In the genomic region with DNA sequence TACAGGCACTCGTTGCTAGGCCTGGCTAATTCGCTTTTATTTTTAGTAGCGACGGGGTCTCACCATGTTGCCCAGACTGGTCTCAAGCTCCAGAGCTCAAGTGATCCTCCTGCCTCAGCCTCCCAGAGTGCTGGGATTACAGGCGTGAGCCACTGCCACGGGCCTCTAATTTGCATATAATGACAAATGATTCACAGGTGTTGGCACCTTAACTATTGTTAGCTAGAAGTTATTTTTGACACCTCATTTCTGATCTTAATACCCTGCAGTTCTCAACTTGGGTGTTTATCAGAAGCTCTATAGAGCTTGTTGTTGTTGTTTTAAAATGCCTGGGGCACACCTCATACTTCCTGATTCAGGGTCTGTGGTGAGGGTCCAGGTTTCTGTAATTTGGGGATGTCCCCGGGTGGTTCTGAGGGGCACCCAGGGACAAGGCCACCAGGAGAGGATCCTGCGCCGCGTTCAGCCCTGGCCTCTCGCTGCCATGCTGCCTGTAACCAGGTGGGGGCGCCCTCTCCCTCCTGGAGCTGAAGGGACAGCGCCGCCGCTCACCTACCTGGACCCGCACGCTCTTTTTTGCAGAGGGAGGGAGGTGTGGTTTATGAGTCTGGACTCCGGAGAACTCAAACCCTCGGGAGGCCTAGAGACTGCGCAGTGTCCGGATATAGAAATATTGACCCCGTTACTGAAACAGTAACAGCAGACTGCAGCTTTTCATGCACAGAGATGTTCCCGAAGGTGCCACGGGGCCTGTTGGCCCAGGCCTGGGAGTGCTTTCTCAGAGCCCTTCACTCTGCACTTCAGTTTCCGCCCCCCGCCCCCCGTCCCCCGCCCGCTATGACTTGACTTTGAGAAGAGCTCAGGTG, we compare ENCODE assay signal across 8 cellular contexts. TPM values are rescaled to one million over a fixed set of nuclear protein-coding genes. Genes with fewer than 3 reads are reported as not detected.
DNase-seq lines count a peak whose midpoint lies in the region; ATAC-seq and TF ChIP-seq lines count a peak whose summit lies in the region.

No MANE protein-coding gene starts in this region.

- H3K27ac ChIP-seq in cardiac muscle cell (no peak overlapping the region), upper lobe of left lung (no peak overlapping the region)

- no peaks in the 10 kb centered on the region for H3K27me3 ChIP-seq in cardiac muscle cell
- H3K27me3 ChIP-seq in upper lobe of left lung: no peaks in the 10 kb centered on the region

- DNase-seq in DMS53 treated with DMSO at 0.1 percent for 48 hours (lab: John Stamatoyannopoulos, UW; ENCODE audit: unreplicated experiment): peak; percentile 85
- DNase-seq in Kasumi-1 (lab: John Stamatoyannopoulos, UW): peak; percentile 52 to 61
- DNase-seq in cardiac muscle cell (ENCODE audit: low read depth in 1 of 2, low spot score in 1 of 2): peak; percentile 72 to 83
- DNase-seq in posterior cingulate gyrus: peak; percentile 69 to 97 (median 87)
- DNase-seq in upper lobe of left lung: peak; percentile 91 to 93

- TF ChIP-seq CTCF in cardiac muscle cell (IDR thresholded peaks at IDR 0.05; ENCODE audit: low read depth, low read length) (peak; percentile 99), upper lobe of left lung (IDR thresholded peaks at IDR 0.05) (peak; percentile 85 to 94 (median 92))

- H3K36me3 ChIP-seq in cardiac muscle cell: no peaks in the 10 kb centered on the region
- H3K36me3 ChIP-seq in upper lobe of left lung: no peaks in the 10 kb centered on the region

- no peak overlapping the region for H3K27ac Mint-ChIP-seq in activated naive CD8-positive, alpha-beta T cell

- no peak for TF ChIP-seq POLR2A in upper lobe of left lung (IDR thresholded peaks at IDR 0.05)

- H3K36me3 Mint-ChIP-seq in activated naive CD8-positive, alpha-beta T cell: no peaks in the 10 kb centered on the region

- ATAC-seq in GM21786 (IDR thresholded peaks at IDR 0.05; ENCODE audit: unreplicated experiment): peak; percentile 40
- peak; percentile 99 for ATAC-seq in SK-N-SH treated with all-trans-retinoic acid at 6 μM for 48 hours
- ATAC-seq in upper lobe of left lung (ENCODE audit: low FRiP score in 2 of 2): peak; percentile 91 to 93

- intact Hi-C loops in posterior cingulate gyrus (cut with DNase I): loop anchor here (1.0 to 5.0 kb wide), 2 partner anchors 34 to 132 kb away; a partner anchor contains a TSS

- H3K4me1 ChIP-seq in cardiac muscle cell (ENCODE audit: low read depth) (no peaks in the 10 kb centered on the region), upper lobe of left lung (peaks cover 0 to 10% (median 7%) of the 10 kb centered on the region in 4 donors)

- peaks cover 26% of the 10 kb centered on the region for H3K4me1 Mint-ChIP-seq in activated naive CD8-positive, alpha-beta T cell (ENCODE audit: low read depth)

- peak overlapping the region; percentile 72 for H3K4me3 Mint-ChIP-seq in activated naive CD8-positive, alpha-beta T cell

- no peak for TF ChIP-seq EP300 in upper lobe of left lung (IDR thresholded peaks at IDR 0.05)

- 46 to 65% methylated on average over 7 to 11 of the region's 29 CpGs for WGBS in upper lobe of left lung, 2 donors

- H3K9me3 Mint-ChIP-seq in activated naive CD8-positive, alpha-beta T cell (ENCODE audit: low read depth): no peaks in the 10 kb centered on the region

- no peaks in the 10 kb centered on the region for H3K9me3 ChIP-seq in cardiac muscle cell (ENCODE audit: low read depth)
- H3K9me3 ChIP-seq in upper lobe of left lung: no peaks in the 10 kb centered on the region

- H3K4me3 ChIP-seq in cardiac muscle cell (peak overlapping the region; percentile 14), upper lobe of left lung (peak overlapping the region in 2 of 4 donors; percentile 22 to 24)

- no peaks in the 10 kb centered on the region for H3K27me3 Mint-ChIP-seq in activated naive CD8-positive, alpha-beta T cell

TF ChIP-seq in SK-N-SH treated with all-trans-retinoic acid at 6 μM for 48 hours, 23 proteins besides CTCF, POLR2A, EP300 and RAD21 (continues in another document):
- TF ChIP-seq, protein P1, sequence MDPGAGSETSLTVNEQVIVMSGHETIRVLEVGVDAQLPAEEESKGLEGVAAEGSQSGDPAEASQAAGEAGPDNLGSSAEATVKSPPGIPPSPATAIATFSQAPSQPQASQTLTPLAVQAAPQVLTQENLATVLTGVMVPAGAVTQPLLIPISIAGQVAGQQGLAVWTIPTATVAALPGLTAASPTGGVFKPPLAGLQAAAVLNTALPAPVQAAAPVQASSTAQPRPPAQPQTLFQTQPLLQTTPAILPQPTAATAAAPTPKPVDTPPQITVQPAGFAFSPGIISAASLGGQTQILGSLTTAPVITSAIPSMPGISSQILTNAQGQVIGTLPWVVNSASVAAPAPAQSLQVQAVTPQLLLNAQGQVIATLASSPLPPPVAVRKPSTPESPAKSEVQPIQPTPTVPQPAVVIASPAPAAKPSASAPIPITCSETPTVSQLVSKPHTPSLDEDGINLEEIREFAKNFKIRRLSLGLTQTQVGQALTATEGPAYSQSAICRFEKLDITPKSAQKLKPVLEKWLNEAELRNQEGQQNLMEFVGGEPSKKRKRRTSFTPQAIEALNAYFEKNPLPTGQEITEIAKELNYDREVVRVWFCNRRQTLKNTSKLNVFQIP (CRISPR knock-in tag; IDR thresholded peaks at IDR 0.05; ENCODE audit: borderline replicate concordance, low read depth): no peak
- TF ChIP-seq, protein P2, sequence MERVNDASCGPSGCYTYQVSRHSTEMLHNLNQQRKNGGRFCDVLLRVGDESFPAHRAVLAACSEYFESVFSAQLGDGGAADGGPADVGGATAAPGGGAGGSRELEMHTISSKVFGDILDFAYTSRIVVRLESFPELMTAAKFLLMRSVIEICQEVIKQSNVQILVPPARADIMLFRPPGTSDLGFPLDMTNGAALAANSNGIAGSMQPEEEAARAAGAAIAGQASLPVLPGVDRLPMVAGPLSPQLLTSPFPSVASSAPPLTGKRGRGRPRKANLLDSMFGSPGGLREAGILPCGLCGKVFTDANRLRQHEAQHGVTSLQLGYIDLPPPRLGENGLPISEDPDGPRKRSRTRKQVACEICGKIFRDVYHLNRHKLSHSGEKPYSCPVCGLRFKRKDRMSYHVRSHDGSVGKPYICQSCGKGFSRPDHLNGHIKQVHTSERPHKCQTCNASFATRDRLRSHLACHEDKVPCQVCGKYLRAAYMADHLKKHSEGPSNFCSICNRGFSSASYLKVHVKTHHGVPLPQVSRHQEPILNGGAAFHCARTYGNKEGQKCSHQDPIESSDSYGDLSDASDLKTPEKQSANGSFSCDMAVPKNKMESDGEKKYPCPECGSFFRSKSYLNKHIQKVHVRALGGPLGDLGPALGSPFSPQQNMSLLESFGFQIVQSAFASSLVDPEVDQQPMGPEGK (CRISPR knock-in tag; IDR thresholded peaks at IDR 0.05; ENCODE audit: borderline replicate concordance): no peak
- TF ChIP-seq, protein P3, sequence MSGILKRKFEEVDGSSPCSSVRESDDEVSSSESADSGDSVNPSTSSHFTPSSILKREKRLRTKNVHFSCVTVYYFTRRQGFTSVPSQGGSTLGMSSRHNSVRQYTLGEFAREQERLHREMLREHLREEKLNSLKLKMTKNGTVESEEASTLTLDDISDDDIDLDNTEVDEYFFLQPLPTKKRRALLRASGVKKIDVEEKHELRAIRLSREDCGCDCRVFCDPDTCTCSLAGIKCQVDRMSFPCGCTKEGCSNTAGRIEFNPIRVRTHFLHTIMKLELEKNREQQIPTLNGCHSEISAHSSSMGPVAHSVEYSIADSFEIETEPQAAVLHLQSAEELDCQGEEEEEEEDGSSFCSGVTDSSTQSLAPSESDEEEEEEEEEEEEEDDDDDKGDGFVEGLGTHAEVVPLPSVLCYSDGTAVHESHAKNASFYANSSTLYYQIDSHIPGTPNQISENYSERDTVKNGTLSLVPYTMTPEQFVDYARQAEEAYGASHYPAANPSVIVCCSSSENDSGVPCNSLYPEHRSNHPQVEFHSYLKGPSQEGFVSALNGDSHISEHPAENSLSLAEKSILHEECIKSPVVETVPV (CRISPR knock-in tag; IDR thresholded peaks at IDR 0.05): no peak
- TF ChIP-seq ZNF8 (CRISPR knock-in tag; IDR thresholded peaks at IDR 0.05) (no peak), TOX (CRISPR knock-in tag; IDR thresholded peaks at IDR 0.05; ENCODE audit: borderline replicate concordance) (no peak), ARNTL (CRISPR knock-in tag; IDR thresholded peaks at IDR 0.05; ENCODE audit: borderline replicate concordance, low read depth) (no peak), BACH2 (CRISPR knock-in tag; IDR thresholded peaks at IDR 0.05; ENCODE audit: borderline replicate concordance) (no peak), ISL1 (CRISPR knock-in tag; IDR thresholded peaks at IDR 0.05) (no peak), RARB (CRISPR knock-in tag; IDR thresholded peaks at IDR 0.05) (no peak), ZFP30 (CRISPR knock-in tag; IDR thresholded peaks at IDR 0.05) (no peak), ZFP3 (CRISPR knock-in tag; IDR thresholded peaks at IDR 0.05) (no peak), ZNF565 (CRISPR knock-in tag; conservative IDR thresholded peaks at IDR 0.05; ENCODE audit: low read depth) (no peak), CSDC2 (CRISPR knock-in tag; IDR thresholded peaks at IDR 0.05) (no peak), SNAI2 (CRISPR knock-in tag; IDR thresholded peaks at IDR 0.05) (no peak), ZNF70 (CRISPR knock-in tag; IDR thresholded peaks at IDR 0.05) (no peak)
- TF ChIP-seq, protein P4, sequence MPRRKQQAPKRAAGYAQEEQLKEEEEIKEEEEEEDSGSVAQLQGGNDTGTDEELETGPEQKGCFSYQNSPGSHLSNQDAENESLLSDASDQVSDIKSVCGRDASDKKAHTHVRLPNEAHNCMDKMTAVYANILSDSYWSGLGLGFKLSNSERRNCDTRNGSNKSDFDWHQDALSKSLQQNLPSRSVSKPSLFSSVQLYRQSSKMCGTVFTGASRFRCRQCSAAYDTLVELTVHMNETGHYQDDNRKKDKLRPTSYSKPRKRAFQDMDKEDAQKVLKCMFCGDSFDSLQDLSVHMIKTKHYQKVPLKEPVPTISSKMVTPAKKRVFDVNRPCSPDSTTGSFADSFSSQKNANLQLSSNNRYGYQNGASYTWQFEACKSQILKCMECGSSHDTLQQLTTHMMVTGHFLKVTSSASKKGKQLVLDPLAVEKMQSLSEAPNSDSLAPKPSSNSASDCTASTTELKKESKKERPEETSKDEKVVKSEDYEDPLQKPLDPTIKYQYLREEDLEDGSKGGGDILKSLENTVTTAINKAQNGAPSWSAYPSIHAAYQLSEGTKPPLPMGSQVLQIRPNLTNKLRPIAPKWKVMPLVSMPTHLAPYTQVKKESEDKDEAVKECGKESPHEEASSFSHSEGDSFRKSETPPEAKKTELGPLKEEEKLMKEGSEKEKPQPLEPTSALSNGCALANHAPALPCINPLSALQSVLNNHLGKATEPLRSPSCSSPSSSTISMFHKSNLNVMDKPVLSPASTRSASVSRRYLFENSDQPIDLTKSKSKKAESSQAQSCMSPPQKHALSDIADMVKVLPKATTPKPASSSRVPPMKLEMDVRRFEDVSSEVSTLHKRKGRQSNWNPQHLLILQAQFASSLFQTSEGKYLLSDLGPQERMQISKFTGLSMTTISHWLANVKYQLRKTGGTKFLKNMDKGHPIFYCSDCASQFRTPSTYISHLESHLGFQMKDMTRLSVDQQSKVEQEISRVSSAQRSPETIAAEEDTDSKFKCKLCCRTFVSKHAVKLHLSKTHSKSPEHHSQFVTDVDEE (CRISPR knock-in tag; IDR thresholded peaks at IDR 0.05): no peak

RNA-seq across cellular contexts. Expression of a gene that starts 23.0 kb away (rescaled TPM):
- total RNA-seq in cardiac muscle cell (4.1 and 51.2 TPM in 2 replicates), upper lobe of left lung (1 to 10 TPM in 3 of 6 donors, under 1 TPM in 2, not detected in 1; 0.33 to 1.8 (median 1.2) TPM)
- polyA plus RNA-seq in cardiac muscle cell: 6.7 and 49.0 TPM in 2 replicates

Comparison
In these comparisons a context has a peak if more than half of its experiments do, and no peak if none do; other contexts are left out.
1. ATAC-seq: peak in every context shown above with its lines; median percentile 99 in SK-N-SH treated with all-trans-retinoic acid at 6 μM for 48 hours; 92 in upper lobe of left lung; 40 in GM21786.